ENCODE assay signal across 7 cellular contexts in the genomic region with DNA sequence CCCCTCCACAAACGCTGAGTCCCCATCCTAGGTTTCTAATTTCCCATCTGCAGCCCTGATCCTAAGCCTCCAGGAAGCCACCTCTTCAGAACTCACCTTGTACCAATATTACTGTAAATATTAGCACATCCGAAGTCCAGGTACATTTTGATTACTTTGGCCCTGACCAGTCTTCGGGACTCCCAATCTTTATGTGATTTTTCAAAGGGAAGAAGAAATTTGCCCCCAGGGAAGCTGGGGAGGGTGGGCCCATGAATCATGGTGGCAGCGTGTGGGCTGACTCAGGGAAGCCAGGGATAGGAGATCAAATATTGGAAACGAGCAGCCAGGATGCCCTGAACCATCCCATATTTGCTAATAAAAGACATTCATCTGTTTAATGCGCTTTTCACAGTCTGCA.
"Had no signal": no experiment of that assay in that cellular context is flagged by ENCODE, and none has a peak within 500 bp of the region (broad histone marks: within the 10 kb centered on the region; RNA-seq: fewer than 3 reads in every experiment).

No MANE protein-coding gene starts in this region.

- H3K27ac ChIP-seq: colonic mucosa, gastroesophageal sphincter, left ventricle myocardium inferior, suprapubic skin had no signal

- H3K4me3 Mint-ChIP-seq: activated naive CD4-positive, alpha-beta T cell treated with anti-CD3 and anti-CD28 coated beads for 36 hours; WTC11 had no signal

- H3K9me3 Mint-ChIP-seq: activated naive CD4-positive, alpha-beta T cell treated with anti-CD3 and anti-CD28 coated beads for 36 hours had no signal

- H3K4me3 ChIP-seq: colonic mucosa, gastroesophageal sphincter, left ventricle myocardium inferior, suprapubic skin had no signal

- H3K27ac Mint-ChIP-seq: activated naive CD4-positive, alpha-beta T cell treated with anti-CD3 and anti-CD28 coated beads for 36 hours; nephron progenitor cell; WTC11 had no signal

- H3K9me3 ChIP-seq: colonic mucosa, gastroesophageal sphincter, left ventricle myocardium inferior, suprapubic skin had no signal

- H3K27me3 ChIP-seq: colonic mucosa, gastroesophageal sphincter had no signal

- H3K36me3 Mint-ChIP-seq: WTC11 had no signal

- H3K4me1 ChIP-seq: colonic mucosa, suprapubic skin had no signal

- H3K36me3 ChIP-seq: colonic mucosa, gastroesophageal sphincter, left ventricle myocardium inferior, suprapubic skin had no signal
